8 cellular contexts compared by ENCODE assay signal in the genomic region with DNA sequence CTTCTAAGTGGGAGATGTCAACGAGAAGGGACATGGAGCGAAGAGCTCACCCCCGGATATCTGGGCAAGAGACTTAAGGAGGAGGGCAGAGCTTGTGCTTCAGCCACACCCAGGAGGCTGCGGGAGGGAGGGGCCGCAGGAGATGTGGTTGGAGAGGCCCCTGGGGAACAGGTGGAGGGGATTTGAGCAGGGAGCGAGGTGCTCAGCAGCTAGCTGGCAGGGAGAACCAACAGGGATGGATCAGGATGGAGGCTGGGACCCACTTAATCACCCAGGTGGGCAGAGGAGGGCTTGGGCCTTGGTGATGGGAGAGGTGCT.
DNase-seq lines count a peak whose midpoint lies in the region; ATAC-seq, FAIRE-seq and TF ChIP-seq lines count a peak whose summit lies in the region.

No MANE protein-coding gene starts in this region.

- H3K4me1 ChIP-seq in Karpas-422 (ENCODE audit: low read length) = peaks cover 79% of the 10 kb centered on the region
- peaks cover 63 to 64% of the 10 kb centered on the region in 2 donors for H3K4me1 ChIP-seq in gastrocnemius medialis

- intact Hi-C loops in gastrocnemius medialis (cut with DNase I; ENCODE audit: low total_unique reads) = loop anchor here (2.0 kb wide), 2 partner anchors 31 to 79 kb away; a partner anchor contains a TSS

- H3K9ac ChIP-seq in Karpas-422 (ENCODE audit: low read length) = peak overlapping the region; percentile 71

- no peak for DNase-seq in activated T-cell treated with anti-CD3 and anti-CD28 coated beads, Interleukin-2, amount 50 U/mL, for 4 hours
- DNase-seq in activated T-cell treated with anti-CD3 and anti-CD28 coated beads for 4 hours = no peak
- peak; percentile 90 for DNase-seq in Karpas-422
- DNase-seq in caudate nucleus (lab: John Stamatoyannopoulos, UW) = no peak
- DNase-seq in gastrocnemius medialis = no peak
- DNase-seq in D721Med (ENCODE audit: insufficient read length, low spot score) = no peak

- H3K27me3 ChIP-seq in Karpas-422 (ENCODE audit: low read length) (no peaks in the 10 kb centered on the region), gastrocnemius medialis (no peaks in the 10 kb centered on the region)

- H3K4me3 Mint-ChIP-seq in activated T-cell treated with anti-CD3 and anti-CD28 coated beads, Interleukin-2, amount 50 U/mL, for 4 hours = peak overlapping the region; percentile 64

- H3K4me2 ChIP-seq in Karpas-422 (ENCODE audit: low read depth, low read length, poor library complexity, severe bottlenecking) = peak overlapping the region; percentile 85

- H3K27me3 Mint-ChIP-seq in activated T-cell treated with anti-CD3 and anti-CD28 coated beads, Interleukin-2, amount 50 U/mL, for 4 hours (ENCODE audit: low read depth) = no peaks in the 10 kb centered on the region

- no peaks in the 10 kb centered on the region for H4K20me1 ChIP-seq in Karpas-422 (ENCODE audit: insufficient read depth, low read depth, low read length)

- H3K9me3 Mint-ChIP-seq in activated T-cell treated with anti-CD3 and anti-CD28 coated beads, Interleukin-2, amount 50 U/mL, for 4 hours = no peaks in the 10 kb centered on the region

- H3K9me3 ChIP-seq in Karpas-422 (ENCODE audit: low read length) = no peaks in the 10 kb centered on the region
- no peaks in the 10 kb centered on the region for H3K9me3 ChIP-seq in gastrocnemius medialis

- H3K36me3 Mint-ChIP-seq in activated T-cell treated with anti-CD3 and anti-CD28 coated beads, Interleukin-2, amount 50 U/mL, for 4 hours (ENCODE audit: insufficient read depth) = peaks cover 12% of the 10 kb centered on the region

- in situ Hi-C loops in gastrocnemius medialis (cut with MboI; ENCODE audit: low sequenced_read_pairs in 4 of 4) = loop anchor here (5.0 to 25.0 kb wide), 4 partner anchors 42 to 158 kb away; no protein-coding TSS in a partner anchor

- peaks cover 70% of the 10 kb centered on the region for H3K4me1 Mint-ChIP-seq in activated T-cell treated with anti-CD3 and anti-CD28 coated beads, Interleukin-2, amount 50 U/mL, for 4 hours (ENCODE audit: low read depth)

- H3K27ac ChIP-seq in Karpas-422 (ENCODE audit: low read length) = peak overlapping the region; percentile 97
- peak overlapping the region; percentile 95 for H3K27ac ChIP-seq in caudate nucleus (ENCODE audit: low read depth, low read length)
- H3K27ac ChIP-seq in gastrocnemius medialis = peak overlapping the region; percentile 81 to 90 (median 84)

- no peak overlapping the region for H2AFZ ChIP-seq in Karpas-422 (ENCODE audit: low read length)

- H3K4me3 ChIP-seq in Karpas-422 (ENCODE audit: low read length) (peak overlapping the region; percentile 52), gastrocnemius medialis (peak overlapping the region in 1 of 4 donors; percentile 25)

- no peak for FAIRE-seq in D721Med (lab: Jason Lieb, UNC)

- H3K36me3 ChIP-seq in Karpas-422 (ENCODE audit: insufficient read depth, low read length) (no peaks in the 10 kb centered on the region), gastrocnemius medialis (no peaks in the 10 kb centered on the region)

- H3K79me2 ChIP-seq in Karpas-422 (ENCODE audit: low read length) = peaks cover 12% of the 10 kb centered on the region

- TF ChIP-seq POLR2A in gastrocnemius medialis (IDR thresholded peaks at IDR 0.05) = no peak

- ATAC-seq in activated T-cell treated with anti-CD3 and anti-CD28 coated beads, Interleukin-2, amount 50 U/mL, for 4 hours = peak; percentile 11 to 36
- no peak for ATAC-seq in gastrocnemius medialis
- no peak for ATAC-seq in HG02798 (IDR thresholded peaks at IDR 0.05; ENCODE audit: poor library complexity, unreplicated experiment)
- no peak for ATAC-seq in GM21576 (IDR thresholded peaks at IDR 0.05; ENCODE audit: unreplicated experiment)

- no peaks in the 10 kb centered on the region for H3K9me2 ChIP-seq in Karpas-422 (replicated peaks; ENCODE audit: insufficient read depth, low read length)

- TF ChIP-seq CTCF in gastrocnemius medialis (IDR thresholded peaks at IDR 0.05 in 4 of 5, conservative IDR thresholded peaks at IDR 0.05 in 1 of 5) = no peak
- TF ChIP-seq CTCF in D721Med (IDR thresholded peaks at IDR 0.05; ENCODE audit: insufficient read depth, missing control alignments) = no peak

Comparison
In these comparisons a context has a peak if more than half of its experiments do, and no peak if none do; other contexts are left out.
1. ATAC-seq: peak in activated T-cell treated with anti-CD3 and anti-CD28 coated beads, Interleukin-2, amount 50 U/mL, for 4 hours (2 of 2); none in gastrocnemius medialis (0 of 2), HG02798 (single experiment) and GM21576 (single experiment).
2. Peak in every context shown above with its lines, with median percentiles within 50 percentile points of each other: H3K27ac ChIP-seq.